ENCODE assay signal across 8 cellular contexts in genomic region chr1:172727956-172728603, GRCh38.
DNase-seq lines count a peak whose midpoint lies in the region; ATAC-seq and TF ChIP-seq lines count a peak whose summit lies in the region.

No MANE protein-coding gene starts in this region.

- H2AFZ ChIP-seq in OCI-LY3 (ENCODE audit: low read depth, low read length), result no peak overlapping the region

- H3K4me3 ChIP-seq in OCI-LY3 (ENCODE audit: low read length), result no peak overlapping the region
- no peak overlapping the region for H3K4me3 ChIP-seq in astrocyte of the cerebellum (ENCODE audit: low read depth, low read length)

- no peak overlapping the region for H3K4me2 ChIP-seq in OCI-LY3 (ENCODE audit: low read length)

- peaks cover 11% of the 10 kb centered on the region; the same call in 1 of the 2 replicates for H3K9me3 ChIP-seq in OCI-LY3 (ENCODE audit: insufficient read depth, low read length)

- no peak for ATAC-seq in HG03432 (IDR thresholded peaks at IDR 0.05; ENCODE audit: unreplicated experiment)
- no peak for ATAC-seq in GM19395 (IDR thresholded peaks at IDR 0.05; ENCODE audit: unreplicated experiment)
- ATAC-seq in HG02852 (IDR thresholded peaks at IDR 0.05; ENCODE audit: unreplicated experiment), result no peak

- in situ Hi-C loops in astrocyte of the cerebellum (cut with HindIII; ENCODE audit: low sequenced_read_pairs), result loop anchor here (10.0 kb wide), 1 partner anchor 53 kb away; no protein-coding TSS in a partner anchor

- TF ChIP-seq CTCF in OCI-LY3 (IDR thresholded peaks at IDR 0.05; ENCODE audit: low read depth, low read length), result peak; percentile 95
- peak; percentile 35 for TF ChIP-seq CTCF in astrocyte of the cerebellum (IDR thresholded peaks at IDR 0.05; ENCODE audit: low read depth, low read length, missing control alignments)

- no peak overlapping the region for H3K27ac ChIP-seq in OCI-LY3 (ENCODE audit: low read length)

- peak; percentile 37 for DNase-seq in EL
- DNase-seq in H4 (ENCODE audit: low spot score), result peak; percentile 82
- DNase-seq in astrocyte of the cerebellum (ENCODE audit: low read depth), result no peak
- peak; percentile 19 for DNase-seq in mucosa of gallbladder (ENCODE audit: low spot score)

- no peaks in the 10 kb centered on the region for H3K27me3 ChIP-seq in OCI-LY3 (ENCODE audit: low read depth, low read length)

- H4K20me1 ChIP-seq in OCI-LY3 (ENCODE audit: insufficient read depth, low read length), result 0 out of 2 replicates have a peak, but pooled peaks cover 3% of the 10 kb centered on the region

- no peaks in the 10 kb centered on the region for H3K36me3 ChIP-seq in OCI-LY3 (replicated peaks; ENCODE audit: low read depth, low read length)

- no peaks in the 10 kb centered on the region for H3K79me2 ChIP-seq in OCI-LY3 (ENCODE audit: low read length)

- H3K4me1 ChIP-seq in OCI-LY3 (ENCODE audit: low read length), result peaks cover 37% of the 10 kb centered on the region

- H3K9ac ChIP-seq in OCI-LY3 (ENCODE audit: low read length), result no peak overlapping the region
